10 cellular contexts compared by ENCODE assay signal in the genomic region with DNA sequence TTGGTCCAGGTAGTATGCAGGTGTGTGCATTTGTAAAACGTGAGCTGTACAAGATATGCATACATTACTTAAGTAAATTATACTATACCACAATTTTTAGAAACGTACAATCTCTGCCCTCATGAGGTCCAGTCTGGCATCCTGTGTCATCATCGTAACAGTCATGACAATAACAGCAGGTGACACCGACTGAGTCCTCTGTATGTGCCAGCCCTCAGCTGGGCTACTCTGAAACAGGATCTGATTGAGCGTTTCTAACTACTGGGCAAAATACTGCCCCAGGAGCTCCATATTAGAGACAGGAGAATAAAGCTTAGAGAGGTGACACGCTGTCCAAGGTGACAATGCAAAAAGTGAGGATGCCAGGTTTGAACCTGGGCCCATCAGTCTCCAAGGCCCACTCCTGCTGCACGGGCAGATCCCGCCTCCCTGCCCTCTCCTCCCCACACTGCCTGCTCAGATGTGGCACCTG. TPM values are rescaled to one million over a fixed set of nuclear protein-coding genes. Genes with fewer than 3 reads are reported as not detected.
DNase-seq lines count a peak whose midpoint lies in the region; ATAC-seq, FAIRE-seq and TF ChIP-seq lines count a peak whose summit lies in the region.
"Had no signal": no experiment of that assay in that cellular context is flagged by ENCODE, and none has a peak within 500 bp of the region (broad histone marks: within the 10 kb centered on the region; RNA-seq: fewer than 3 reads in every experiment).

No MANE protein-coding gene starts in this region.

- WGBS in body of pancreas, 2 donors: 53 to 61% methylated on average over 8 of the region's 8 CpGs
- WGBS in pancreas, 2 donors: 37 to 39% methylated on average over 8 of the region's 8 CpGs

- H3K27ac ChIP-seq in C4-2B: peak overlapping the region; percentile 72
- H3K27ac ChIP-seq in body of pancreas: peak overlapping the region; percentile 83 to 92 (median 90)
- peak overlapping the region; percentile 58 to 84 (median 75) for H3K27ac ChIP-seq in pancreas

- ATAC-seq in body of pancreas: no peak
- no peak for ATAC-seq in pancreas
- no peak for ATAC-seq in GM21447 (IDR thresholded peaks at IDR 0.05; ENCODE audit: unreplicated experiment)

- H3K4me1 ChIP-seq in body of pancreas (peaks cover 97% of the 10 kb centered on the region), pancreas (peaks cover 85 to 93% (median 86%) of the 10 kb centered on the region in 3 donors)

- H3K27ac Mint-ChIP-seq in HFFc6: peak overlapping the region; percentile 71
- H3K27ac Mint-ChIP-seq in T-helper 2 cell treated with Interferon-gamma antibody and Interleukin-4, amounts not matched to agents 5 μg/mL and 100 μg/mL, for 36 hours: no peak overlapping the region

- no peak for DNase-seq in HFFc6
- DNase-seq in body of pancreas: no peak
- no peak for DNase-seq in pancreas
- DNase-seq in OCI-M1 (lab: John Stamatoyannopoulos, UW): no peak
- DNase-seq in T-helper 2 cell treated with Interferon-gamma antibody and Interleukin-4, amounts not matched to agents 5 μg/mL and 100 μg/mL, for 36 hours (ENCODE audit: low spot score): no peak
- DNase-seq in UCSD-AML1 (lab: John Stamatoyannopoulos, UW; ENCODE audit: unreplicated experiment): no peak
- DNase-seq: NCI-H1436 had no signal

- TF ChIP-seq CTCF in C4-2B (conservative IDR thresholded peaks at IDR 0.05) (no peak), HFFc6 (IDR thresholded peaks at IDR 0.05) (no peak), body of pancreas (IDR thresholded peaks at IDR 0.05) (no peak), pancreas (IDR thresholded peaks at IDR 0.05) (no peak)

- no peaks in the 10 kb centered on the region for H3K9me3 Mint-ChIP-seq in HFFc6
- H3K9me3 Mint-ChIP-seq in T-helper 2 cell treated with Interferon-gamma antibody and Interleukin-4, amounts not matched to agents 5 μg/mL and 100 μg/mL, for 36 hours: no peaks in the 10 kb centered on the region

- no peak overlapping the region for H3K4me3 Mint-ChIP-seq in HFFc6
- H3K4me3 Mint-ChIP-seq in T-helper 2 cell treated with Interferon-gamma antibody and Interleukin-4, amounts not matched to agents 5 μg/mL and 100 μg/mL, for 36 hours: no peak overlapping the region

- no peaks in the 10 kb centered on the region for H3K36me3 Mint-ChIP-seq in HFFc6 (ENCODE audit: low read depth)
- H3K36me3 Mint-ChIP-seq in T-helper 2 cell treated with Interferon-gamma antibody and Interleukin-4, amounts not matched to agents 5 μg/mL and 100 μg/mL, for 36 hours (ENCODE audit: low read depth): no peaks in the 10 kb centered on the region

- no peak for TF ChIP-seq POLR2A in body of pancreas (IDR thresholded peaks at IDR 0.05)

- no peaks in the 10 kb centered on the region for H3K27me3 ChIP-seq in body of pancreas
- no peaks in the 10 kb centered on the region for H3K27me3 ChIP-seq in pancreas

- intact Hi-C loops in body of pancreas (cut with DNase I): loop anchor here (10.0 kb wide), 1 partner anchor 53 kb away; no protein-coding TSS in a partner anchor
- intact Hi-C loops in pancreas (cut with DNase I): loop anchor here in 2 of 3 donors (5.0 to 10.0 kb wide), 3 partner anchors 53 to 80 kb away; no protein-coding TSS in a partner anchor

- FAIRE-seq in pancreas (lab: Jason Lieb, UNC): no peak
- FAIRE-seq: TTC549 had no signal

- no peaks in the 10 kb centered on the region for H3K36me3 ChIP-seq in body of pancreas (replicated peaks in 1 of 2; ENCODE audit: insufficient read depth in 1 of 2, low read depth in 2 of 2)
- no peaks in the 10 kb centered on the region for H3K36me3 ChIP-seq in pancreas

- no peaks in the 10 kb centered on the region for H3K9me3 ChIP-seq in body of pancreas
- no peaks in the 10 kb centered on the region for H3K9me3 ChIP-seq in pancreas

- H3K4me3 ChIP-seq in body of pancreas: no peak overlapping the region
- no peak overlapping the region for H3K4me3 ChIP-seq in pancreas

- H3K27me3 Mint-ChIP-seq in HFFc6 (ENCODE audit: insufficient read depth): peaks cover 1% of the 10 kb centered on the region
- H3K27me3 Mint-ChIP-seq in T-helper 2 cell treated with Interferon-gamma antibody and Interleukin-4, amounts not matched to agents 5 μg/mL and 100 μg/mL, for 36 hours (ENCODE audit: low read depth): no peaks in the 10 kb centered on the region

- peaks cover 64% of the 10 kb centered on the region for H3K4me1 Mint-ChIP-seq in HFFc6 (ENCODE audit: low read depth)
- peaks cover 60% of the 10 kb centered on the region for H3K4me1 Mint-ChIP-seq in T-helper 2 cell treated with Interferon-gamma antibody and Interleukin-4, amounts not matched to agents 5 μg/mL and 100 μg/mL, for 36 hours (ENCODE audit: low read depth)

RNA-seq across cellular contexts. Expression of a gene that starts 47.2 kb away (rescaled TPM):
- total RNA-seq in HFFc6 (2021; fragmentation: NEBNext Ultra II Directional; extraction: Animal tissue kit (Norgen Biotek cat#: 25700)): 100 to 1,000 TPM; 116 to 134 (median 124) TPM
- 10 to 100 TPM; 79.1 to 83.3 TPM for total RNA-seq in body of pancreas
- total RNA-seq in pancreas: 100 to 1,000 TPM in 2 of 6 donors, 10 to 100 TPM in 4; 68.4 to 141 (median 89.1) TPM
- 10 to 100 TPM; 38.1 to 59.8 TPM for polyA plus RNA-seq in pancreas
